In the genomic region with DNA sequence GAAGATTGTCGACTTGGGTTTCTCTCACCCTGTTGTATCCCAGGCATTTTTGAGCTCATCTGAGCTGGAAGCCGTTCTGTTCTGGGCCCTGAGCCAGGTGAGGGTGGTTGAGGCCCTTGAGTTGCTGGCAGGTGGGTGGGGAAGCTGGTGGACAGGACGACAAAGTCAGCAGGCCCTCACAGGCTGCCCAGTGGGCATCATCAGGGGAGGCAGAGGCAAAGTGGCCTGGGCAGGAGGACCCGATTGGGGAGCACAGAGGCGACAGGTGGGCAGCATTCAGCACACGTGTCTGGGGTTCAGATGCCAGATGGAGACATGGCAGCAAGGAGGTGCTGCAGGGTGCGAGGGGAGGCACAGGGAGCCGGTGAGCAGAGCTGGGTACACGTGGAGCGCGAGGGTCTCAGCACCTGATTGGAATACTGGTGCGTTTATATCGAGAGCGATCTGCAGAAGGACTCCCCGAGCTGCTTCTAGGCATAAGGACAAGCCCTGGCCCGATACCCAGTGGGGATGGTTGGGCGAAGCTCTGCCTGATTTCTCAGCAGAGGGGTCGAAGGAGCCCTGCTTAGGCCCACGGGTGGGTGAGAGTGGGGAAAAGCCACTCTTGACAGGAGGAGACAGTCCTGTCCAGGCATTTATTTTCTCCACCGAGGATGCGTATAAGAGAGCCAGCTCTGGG, we compare ENCODE assay signal across 15 cellular contexts. TPM values are rescaled to one million over a fixed set of nuclear protein-coding genes. Genes with fewer than 3 reads are reported as not detected.
DNase-seq lines count a peak whose midpoint lies in the region; ATAC-seq and TF ChIP-seq lines count a peak whose summit lies in the region.
"Had no signal": no experiment of that assay in that cellular context is flagged by ENCODE, and none has a peak within 500 bp of the region (broad histone marks: within the 10 kb centered on the region; RNA-seq: fewer than 3 reads in every experiment).

No MANE protein-coding gene starts in this region.

- DNase-seq in activated CD4-positive, alpha-beta T cell treated with anti-CD3 and anti-CD28 coated beads for 36 hours, result no peak
- no peak for DNase-seq in activated CD4-positive, alpha-beta T cell treated with anti-CD3 and anti-CD28 coated beads for 48 hours
- DNase-seq in CD14-positive monocyte (ENCODE audit: low spot score) (no peak), NCI-H2029 treated with DMSO at 0.1 percent for 48 hours (lab: John Stamatoyannopoulos, UW) (peak; percentile 50), mesenteric fat pad (ENCODE audit: low spot score) (peak; percentile 82), sciatic nerve (ENCODE audit: low spot score) (no peak), NCI-H187 treated with DMSO at 0.1 percent for 48 hours (lab: John Stamatoyannopoulos, UW) (no peak), omental fat pad (ENCODE audit: low spot score) (no peak)
- DNase-seq: ACHN, dermis blood vessel endothelial cell, KG1, mucosa of descending colon, NCI-H1105, posterior cingulate gyrus had no signal

- intact Hi-C loops in activated CD4-positive, alpha-beta T cell treated with anti-CD3 and anti-CD28 coated beads for 36 hours (cut with DNase I, micrococcal nuclease), result no loop called here
- intact Hi-C loops in CD14-positive monocyte (cut with micrococcal nuclease), result loop anchor here in 1 of 2 donors (10.0 kb wide), 1 partner anchor 1455 kb away; no protein-coding TSS in a partner anchor
- intact Hi-C loops in sciatic nerve (cut with DNase I), result no loop called here

- no peaks in the 10 kb centered on the region for H3K27me3 Mint-ChIP-seq in activated CD4-positive, alpha-beta T cell treated with anti-CD3 and anti-CD28 coated beads for 36 hours
- H3K27me3 Mint-ChIP-seq in CD14-positive monocyte (ENCODE audit: low read depth in 3 of 3), result peaks cover 0 to 1% (median 0%) of the 10 kb centered on the region in 3 donors

- peaks cover 53% of the 10 kb centered on the region for H3K36me3 Mint-ChIP-seq in activated CD4-positive, alpha-beta T cell treated with anti-CD3 and anti-CD28 coated beads for 36 hours (ENCODE audit: low read depth)
- H3K36me3 Mint-ChIP-seq in CD14-positive monocyte, result peaks cover 72 to 98% of the 10 kb centered on the region in 2 donors

- peaks cover 5% of the 10 kb centered on the region for H3K4me1 Mint-ChIP-seq in activated CD4-positive, alpha-beta T cell treated with anti-CD3 and anti-CD28 coated beads for 36 hours
- H3K4me1 Mint-ChIP-seq in CD14-positive monocyte, result no peaks in the 10 kb centered on the region

- no peak for ATAC-seq in activated CD4-positive, alpha-beta T cell treated with anti-CD3 and anti-CD28 coated beads for 36 hours
- ATAC-seq in sciatic nerve (no peak), omental fat pad (ENCODE audit: low FRiP score) (no peak)
- ATAC-seq: mucosa of descending colon had no signal

- peak overlapping the region; percentile 14 for H3K27ac Mint-ChIP-seq in activated CD4-positive, alpha-beta T cell treated with anti-CD3 and anti-CD28 coated beads for 36 hours
- peak overlapping the region in 4 of 7 donors; percentile 50 to 84 (median 64) for H3K27ac Mint-ChIP-seq in CD14-positive monocyte

- no peak for TF ChIP-seq CTCF in CD14-positive monocyte (IDR thresholded peaks at IDR 0.05)
- no peak for TF ChIP-seq CTCF in omental fat pad (IDR thresholded peaks at IDR 0.05)

- no peaks in the 10 kb centered on the region for H3K9me3 Mint-ChIP-seq in activated CD4-positive, alpha-beta T cell treated with anti-CD3 and anti-CD28 coated beads for 36 hours (ENCODE audit: low read depth)
- peaks cover 0 to 2% (median 0%) of the 10 kb centered on the region in 7 donors for H3K9me3 Mint-ChIP-seq in CD14-positive monocyte
- H3K9me3 Mint-ChIP-seq: activated T-helper 1 cell treated with anti-CD3 and anti-CD28 coated beads, Interleukin-12 subunit alpha, Interleukin-12 subunit beta, Interleukin-2, Interleukin-4 antibody, amounts not matched to agents 30 ng/mL and 10 ng/mL and 1 ng/mL, durations not matched to agents 14 hours and 24 hours and 36 hours had no signal

- H3K4me3 Mint-ChIP-seq in activated CD4-positive, alpha-beta T cell treated with anti-CD3 and anti-CD28 coated beads for 36 hours, result no peak overlapping the region
- peak overlapping the region in 1 of 2 donors; percentile 34 for H3K4me3 Mint-ChIP-seq in CD14-positive monocyte
- H3K4me3 Mint-ChIP-seq: activated T-helper 1 cell treated with anti-CD3 and anti-CD28 coated beads, Interleukin-12 subunit alpha, Interleukin-12 subunit beta, Interleukin-2, Interleukin-4 antibody, amounts not matched to agents 30 ng/mL and 10 ng/mL and 1 ng/mL, durations not matched to agents 14 hours and 24 hours and 36 hours had no signal

- POLR2A ChIA-PET in activated CD4-positive, alpha-beta T cell treated with anti-CD3 and anti-CD28 coated beads for 36 hours (lab: Charles Lee), result no interaction called here

- CTCF ChIA-PET in activated CD4-positive, alpha-beta T cell treated with anti-CD3 and anti-CD28 coated beads for 36 hours (lab: Charles Lee), result no interaction called here

RNA-seq across cellular contexts. Expression of gene SUSD3, which starts 49.0 kb away (rescaled TPM):
- 10 to 100 TPM; 51.4 to 57.9 TPM for total RNA-seq in activated CD4-positive, alpha-beta T cell treated with anti-CD3 and anti-CD28 coated beads for 36 hours
- 10 to 100 TPM; 10.5 to 15.7 TPM for polyA plus RNA-seq in CD14-positive monocyte
- total RNA-seq in mesenteric fat pad (2.0 TPM), sciatic nerve (6.6 TPM), omental fat pad (10 to 100 TPM in 2 of 4 donors, 1 to 10 TPM in 2; 6.8 to 24.2 (median 12.8) TPM)
- total RNA-seq: dermis blood vessel endothelial cell had no signal

Comparison
In these comparisons a context has a peak if more than half of its experiments do, and no peak if none do; other contexts are left out.
1. DNase-seq: peak in NCI-H2029 treated with DMSO at 0.1 percent for 48 hours (single experiment) and mesenteric fat pad (single experiment); none in activated CD4-positive, alpha-beta T cell treated with anti-CD3 and anti-CD28 coated beads for 36 hours (single experiment), activated CD4-positive, alpha-beta T cell treated with anti-CD3 and anti-CD28 coated beads for 48 hours (single experiment), CD14-positive monocyte (single experiment), sciatic nerve (single experiment), NCI-H187 treated with DMSO at 0.1 percent for 48 hours (single experiment) and omental fat pad (single experiment).